Comparison of ENCODE assay signal across 21 cellular contexts in the genomic region with DNA sequence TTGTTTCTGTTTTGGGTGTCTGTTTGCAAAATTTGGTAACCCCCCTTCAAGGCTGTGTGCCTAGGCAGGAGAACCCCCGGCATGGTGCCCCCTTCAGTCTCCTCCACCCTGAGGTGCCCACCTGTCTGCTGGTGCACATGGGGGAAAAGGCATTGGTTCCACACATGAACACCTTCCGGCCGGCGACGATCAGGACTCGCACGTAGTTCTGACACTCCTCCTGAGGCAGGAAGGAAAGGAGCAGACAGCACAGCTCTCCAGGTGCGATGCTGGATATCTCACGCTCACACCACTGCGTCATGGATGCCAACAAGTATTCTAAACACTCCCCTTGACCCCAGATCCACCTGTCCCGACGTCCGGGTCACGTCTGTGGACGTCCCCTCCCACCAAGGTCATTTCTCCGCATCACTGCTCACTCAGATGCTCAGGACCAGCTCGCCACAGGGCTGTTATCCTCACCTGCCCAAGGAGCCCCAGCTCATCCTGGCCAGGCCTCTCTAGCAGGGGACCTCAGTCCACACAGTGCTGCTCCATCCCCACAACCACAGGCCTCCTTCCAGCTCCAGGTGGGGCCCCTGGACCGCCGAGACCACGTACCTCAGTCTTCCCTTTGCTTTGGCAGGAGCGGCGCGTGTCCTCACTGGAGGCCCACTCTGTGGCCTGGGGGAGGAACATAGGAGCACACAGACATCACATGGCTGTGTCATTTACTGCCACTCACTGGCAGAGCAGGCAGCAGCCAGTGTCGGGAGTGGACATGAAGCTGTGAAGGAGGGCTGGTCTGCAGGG.
A peak's percentile ranks its signal among the peaks of the same experiment; 100 is the strongest.
DNase-seq lines count a peak whose midpoint lies in the region; ATAC-seq and TF ChIP-seq lines count a peak whose summit lies in the region.
"Had no signal": no experiment of that assay in that cellular context is flagged by ENCODE, and none has a peak within 500 bp of the region (broad histone marks: within the 10 kb centered on the region; RNA-seq: fewer than 3 reads in every experiment).

No MANE protein-coding gene starts in this region.

- DNase-seq in mammary epithelial cell (no peak), MCF 10A (ENCODE audit: unreplicated experiment) (no peak), posterior vena cava (ENCODE audit: low spot score) (peak; percentile 75), type B pancreatic cell (ENCODE audit: extremely low spot score, unreplicated experiment) (no peak), NCI-H2196 (lab: John Stamatoyannopoulos, UW; ENCODE audit: unreplicated experiment) (no peak)
- DNase-seq: ACHN; C1 segment of cervical spinal cord; DND-41; GM23248; HCEC 1CT; Kasumi-1; MM.1S; NCI-H1092; NCI-H146; NCI-H2081; NCI-H2171 treated with DMSO at 0.1 percent for 48 hours; NCI-H69; NK-92 treated with Interleukin-12 subunit alpha and Interleukin-12 subunit beta, amount 100 ng/mL, for 24 hours; Peyer's patch had no signal

- CTCF ChIA-PET in mammary epithelial cell (lab: Charles Lee; ENCODE audit: low non-redundant PET) (no interaction called here), MCF 10A (lab: Yijun Ruan, JAX) (interaction anchor here (0.6 to 2.3 kb wide), 7 partner anchors 13 to 472 kb away, joined by 3 to 10 read pairs (median 4); a partner anchor contains a TSS)

- H3K4me1 Mint-ChIP-seq in MCF 10A (ENCODE audit: insufficient read depth, unreplicated experiment) (peaks cover 27% of the 10 kb centered on the region), brain (peaks cover 17% of the 10 kb centered on the region), type B pancreatic cell (ENCODE audit: unreplicated experiment) (peaks cover 10% of the 10 kb centered on the region)

- no peaks in the 10 kb centered on the region for H3K9me3 ChIP-seq in mammary epithelial cell (replicated peaks; ENCODE audit: insufficient read depth, low read length)
- H3K9me3 ChIP-seq: Peyer's patch had no signal

- H2AFZ ChIP-seq in mammary epithelial cell (ENCODE audit: low read depth, low read length) = peak overlapping the region; percentile 51
- H2AFZ ChIP-seq: GM23248 had no signal

- H3K4me3 ChIP-seq in mammary epithelial cell (replicated peaks in 1 of 3; ENCODE audit: insufficient read depth in 1 of 3, low read depth in 2 of 3, low read length in 3 of 3) = no peak overlapping the region
- H3K4me3 ChIP-seq: GM23248, Peyer's patch had no signal

- peaks cover 41% of the 10 kb centered on the region for H3K4me1 ChIP-seq in mammary epithelial cell (ENCODE audit: insufficient read depth, low read length)
- H3K4me1 ChIP-seq: Peyer's patch had no signal

- no peaks in the 10 kb centered on the region for H3K9me3 Mint-ChIP-seq in MCF 10A (ENCODE audit: unreplicated experiment)
- no peaks in the 10 kb centered on the region for H3K9me3 Mint-ChIP-seq in brain
- H3K9me3 Mint-ChIP-seq in type B pancreatic cell = no peaks in the 10 kb centered on the region

- H3K79me2 ChIP-seq in mammary epithelial cell (ENCODE audit: insufficient read depth, low read length) = no peaks in the 10 kb centered on the region

- H3K27ac ChIP-seq in mammary epithelial cell (ENCODE audit: insufficient read depth, low read depth, low read length) = no peak overlapping the region
- H3K27ac ChIP-seq: GM23248, Peyer's patch had no signal

- H3K27me3 Mint-ChIP-seq in MCF 10A (ENCODE audit: insufficient read depth, unreplicated experiment) = no peaks in the 10 kb centered on the region
- H3K27me3 Mint-ChIP-seq in brain = peaks cover 4% of the 10 kb centered on the region
- H3K27me3 Mint-ChIP-seq in type B pancreatic cell = peaks cover 17% of the 10 kb centered on the region

- no peaks in the 10 kb centered on the region for H3K36me3 ChIP-seq in mammary epithelial cell (ENCODE audit: insufficient read depth, low read length)
- H3K36me3 ChIP-seq: Peyer's patch had no signal

- no peak overlapping the region for H3K9ac ChIP-seq in mammary epithelial cell (ENCODE audit: insufficient read depth, low read length)
- H3K9ac ChIP-seq: GM23248 had no signal

- no peak overlapping the region for H3K4me3 Mint-ChIP-seq in MCF 10A (ENCODE audit: unreplicated experiment)
- no peak overlapping the region for H3K4me3 Mint-ChIP-seq in brain
- H3K4me3 Mint-ChIP-seq in type B pancreatic cell = no peak overlapping the region

- POLR2A ChIA-PET in MCF 10A (lab: Yijun Ruan, JAX) = interaction anchor here (0.5 kb wide), 1 partner anchor 684 kb away, joined by 3 read pairs; no protein-coding TSS in a partner anchor

- no peaks in the 10 kb centered on the region for H4K20me1 ChIP-seq in mammary epithelial cell (ENCODE audit: insufficient read depth, low read length)

- dilution Hi-C loops in mammary epithelial cell (cut with HindIII; ENCODE audit: low sequenced_read_pairs) = no loop called here

- ATAC-seq in GM21381 (IDR thresholded peaks at IDR 0.05; ENCODE audit: unreplicated experiment) = no peak

- H3K27me3 ChIP-seq in mammary epithelial cell (ENCODE audit: insufficient read depth, low read length) = no peaks in the 10 kb centered on the region
- H3K27me3 ChIP-seq: Peyer's patch had no signal

- H3K4me2 ChIP-seq in mammary epithelial cell (ENCODE audit: insufficient read depth, low read depth, low read length) = no peak overlapping the region

- no TSS peak for BruUV-seq in mammary epithelial cell (replicated peaks; lab: Mats Ljungman, UMichigan)
- BruUV-seq in MCF 10A (replicated peaks; lab: Mats Ljungman, UMichigan) = no TSS peak

- H3K36me3 Mint-ChIP-seq in MCF 10A (ENCODE audit: insufficient read depth, unreplicated experiment) = no peaks in the 10 kb centered on the region
- peaks cover 15% of the 10 kb centered on the region for H3K36me3 Mint-ChIP-seq in brain
- H3K36me3 Mint-ChIP-seq in type B pancreatic cell = peaks cover 2% of the 10 kb centered on the region

- intact Hi-C loops in mammary epithelial cell (cut with micrococcal nuclease) (no loop called here), MCF 10A (cut with micrococcal nuclease) (no loop called here), posterior vena cava (cut with DNase I) (no loop called here)

- WGBS in mammary epithelial cell (ENCODE audit: low coverage, missing lambda C conversion rate) = 96% methylated on average over 20 of the region's 24 CpGs

- TF ChIP-seq CTCF in mammary epithelial cell (conservative IDR thresholded peaks at IDR 0.05 in 1 of 2, IDR thresholded peaks at IDR 0.05 in 1 of 2; ENCODE audit: extremely low read depth in 1 of 2, insufficient read depth in 1 of 2, low read depth in 1 of 2, low read length in 2 of 2) = no peak
- no peak for TF ChIP-seq CTCF in MCF 10A (IDR thresholded peaks at IDR 0.05; ENCODE audit: unreplicated experiment)
- no peak for TF ChIP-seq CTCF in brain (conservative IDR thresholded peaks at IDR 0.05)
- no peak for TF ChIP-seq CTCF in type B pancreatic cell (conservative IDR thresholded peaks at IDR 0.05)

- H3K27ac Mint-ChIP-seq in MCF 10A (ENCODE audit: low read depth, unreplicated experiment) (no peak overlapping the region), brain (peak overlapping the region in 4 of 5 experiments; percentile 33 to 92 (median 72)), type B pancreatic cell (peak overlapping the region; percentile 30)

- in situ Hi-C loops in mammary epithelial cell (cut with MboI; ENCODE audit: low sequenced_read_pairs in 2 of 2) = loop anchor here in 1 of 2 donors (25.0 kb wide), 1 partner anchor 334 kb away; no protein-coding TSS in a partner anchor
